In genomic region chr11:33722579-33723234, GRCh38 we compare ENCODE assay signal across 8 cellular contexts. TPM values are rescaled to one million over a fixed set of nuclear protein-coding genes. Genes with fewer than 3 reads are reported as not detected.
DNase-seq lines count a peak whose midpoint lies in the region; ATAC-seq, FAIRE-seq and TF ChIP-seq lines count a peak whose summit lies in the region.

No MANE protein-coding gene starts in this region.

- DNase-seq in HT1080 (ENCODE audit: low read depth) = peak; percentile 92
- no peak for DNase-seq in coronary artery (ENCODE audit: low spot score)
- no peak for DNase-seq in pancreas
- DNase-seq in NCI-H748 (lab: John Stamatoyannopoulos, UW; ENCODE audit: unreplicated experiment) = no peak
- DNase-seq in mesenteric fat pad (ENCODE audit: low spot score) = no peak
- no peak for DNase-seq in GF-D8 (lab: John Stamatoyannopoulos, UW)

- no peaks in the 10 kb centered on the region for H3K27me3 ChIP-seq in BLaER1
- H3K27me3 ChIP-seq in pancreas = no peaks in the 10 kb centered on the region

- H3K4me2 ChIP-seq in BLaER1 = peak overlapping the region; percentile 78

- peaks cover 59% of the 10 kb centered on the region for H4K20me1 ChIP-seq in BLaER1

- no peak overlapping the region for H3K9ac ChIP-seq in BLaER1

- intact Hi-C loops in pancreas (cut with DNase I) = no loop called here

- H3K9me3 ChIP-seq in BLaER1 (no peaks in the 10 kb centered on the region), pancreas (no peaks in the 10 kb centered on the region)

- H3K36me3 ChIP-seq in BLaER1 (peaks cover 52% of the 10 kb centered on the region), pancreas (peaks cover 0 to 17% (median 7%) of the 10 kb centered on the region in 3 donors)

- no peak overlapping the region for H3K27ac ChIP-seq in BLaER1
- peak overlapping the region; percentile 28 to 82 for H3K27ac ChIP-seq in coronary artery
- peak overlapping the region; percentile 4 to 68 (median 24) for H3K27ac ChIP-seq in pancreas

- no peak overlapping the region for H3K4me3 ChIP-seq in BLaER1
- no peak overlapping the region for H3K4me3 ChIP-seq in coronary artery
- no peak overlapping the region for H3K4me3 ChIP-seq in pancreas

- 77 to 86% methylated on average over 2 of the region's 2 CpGs for WGBS in pancreas, 2 donors

- no peak for TF ChIP-seq CTCF in coronary artery (IDR thresholded peaks at IDR 0.05)
- TF ChIP-seq CTCF in pancreas (IDR thresholded peaks at IDR 0.05) = no peak

- ATAC-seq in GM21360 (IDR thresholded peaks at IDR 0.05; ENCODE audit: unreplicated experiment) (peak; percentile 85), pancreas (peak in 3 of 4 donors; percentile 22 to 59 (median 32))

- no peak for FAIRE-seq in pancreas (lab: Jason Lieb, UNC)

- H3K4me1 ChIP-seq in BLaER1 (peaks cover 32% of the 10 kb centered on the region), pancreas (peaks cover 0 to 25% (median 5%) of the 10 kb centered on the region in 3 donors)

RNA-seq across cellular contexts. Expression of gene CD59, which starts 13.5 kb away (rescaled TPM):
- 551 and 728 TPM in 2 replicates for total RNA-seq in HT1080 (2014; rRNA removed; shearing (Covaris generic))
- polyA plus RNA-seq in HT1080 (2015; cell fraction: cytosol; rRNA removed) = 872 and 957 TPM in 2 replicates
- polyA plus RNA-seq in HT1080 (2015; cell fraction: nucleus; rRNA removed) = 650 and 657 TPM in 2 replicates
- 100 to 1,000 TPM; 129 to 495 (median 176) TPM for total RNA-seq in pancreas
- 100 to 1,000 TPM in 1 of 2 donors, 10 to 100 TPM in 1; 44.4 to 179 TPM for polyA plus RNA-seq in pancreas
- 659 TPM for total RNA-seq in mesenteric fat pad

RNA-seq across cellular contexts. Expression of gene C11orf91, which starts 22.1 kb away (rescaled TPM):
- 0.11 and 1.2 TPM in 2 replicates for total RNA-seq in HT1080 (2014; rRNA removed; shearing (Covaris generic))
- not detected in 2 replicates for polyA plus RNA-seq in HT1080 (2015; cell fraction: cytosol; rRNA removed)
- polyA plus RNA-seq in HT1080 (2015; cell fraction: nucleus; rRNA removed) = 1.3 and 1.9 TPM in 2 replicates
- under 1 TPM in 2 of 6 donors, not detected in 4; 0.26 to 0.28 TPM for total RNA-seq in pancreas
- under 1 TPM in 1 of 2 donors, not detected in 1; 0.31 TPM for polyA plus RNA-seq in pancreas
- 3.4 TPM for total RNA-seq in mesenteric fat pad

RNA-seq across cellular contexts. Expression of gene FBXO3, which starts 51.6 kb away (rescaled TPM):
- total RNA-seq in HT1080 (2014; rRNA removed; shearing (Covaris generic)) = 18.6 and 22.0 TPM in 2 replicates
- 35.5 and 36.5 TPM in 2 replicates for polyA plus RNA-seq in HT1080 (2015; cell fraction: cytosol; rRNA removed)
- polyA plus RNA-seq in HT1080 (2015; cell fraction: nucleus; rRNA removed) = 61.1 and 68.3 TPM in 2 replicates
- total RNA-seq in pancreas = 10 to 100 TPM; 12.2 to 24.7 (median 16.4) TPM
- polyA plus RNA-seq in pancreas = 10 to 100 TPM; 13.3 to 26.6 TPM
- 26.4 TPM for total RNA-seq in mesenteric fat pad
